Comparison of ENCODE assay signal across 20 cellular contexts in the genomic region with DNA sequence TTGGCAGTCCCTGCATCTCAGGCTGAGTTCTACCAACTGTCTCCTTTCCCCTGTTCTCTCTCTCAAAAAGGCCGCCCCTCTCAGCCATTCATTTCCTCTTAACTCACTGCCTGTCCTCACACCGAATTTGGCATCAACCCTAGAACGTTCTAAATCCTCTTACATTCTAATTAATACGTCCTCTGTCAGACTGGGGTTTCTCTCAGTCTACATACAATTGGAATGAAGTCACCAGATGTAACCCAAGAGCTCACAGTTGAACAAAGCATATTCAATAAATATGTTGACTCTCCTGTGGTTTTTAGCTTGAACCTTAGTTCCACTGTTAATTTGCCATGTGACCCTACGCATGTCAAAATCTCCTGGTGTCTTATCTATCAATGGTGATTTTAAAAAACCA.
DNase-seq lines count a peak whose midpoint lies in the region; ATAC-seq, FAIRE-seq and TF ChIP-seq lines count a peak whose summit lies in the region.
"Had no signal": no experiment of that assay in that cellular context is flagged by ENCODE, and none has a peak within 500 bp of the region (broad histone marks: within the 10 kb centered on the region; RNA-seq: fewer than 3 reads in every experiment).

No MANE protein-coding gene starts in this region.

- ATAC-seq in PC-3 = no peak
- ATAC-seq: heart right ventricle had no signal

- no peaks in the 10 kb centered on the region for H3F3A ChIP-seq in PC-3 (ENCODE audit: low read length, unreplicated experiment)

- no peaks in the 10 kb centered on the region for H3K79me2 ChIP-seq in PC-3 (ENCODE audit: low read length)

- H2AFZ ChIP-seq in PC-3 (ENCODE audit: low read length) = no peak overlapping the region

- H3K36me3 ChIP-seq in PC-3 (ENCODE audit: low read depth, low read length) = no peaks in the 10 kb centered on the region
- no peaks in the 10 kb centered on the region for H3K36me3 ChIP-seq in stomach
- H3K36me3 ChIP-seq: heart right ventricle, thoracic aorta had no signal

- DNase-seq in DMS79 treated with DMSO at 0.1 percent for 48 hours (lab: John Stamatoyannopoulos, UW) (peak; percentile 10), DMS79 (lab: John Stamatoyannopoulos, UW) (no peak), PC-3 (peak; percentile 63), epithelial cell of esophagus (ENCODE audit: low read depth) (peak; percentile 29), skeletal muscle cell (ENCODE audit: low read depth) (peak; percentile 76), GM19239 (ENCODE audit: insufficient read length, low spot score) (no peak), stomach (no peak)
- DNase-seq in stimulated activated naive CD4-positive, alpha-beta T cell (lab: John Stamatoyannopoulos, UW) = no peak
- DNase-seq: activated T-cell treated with anti-CD3 and anti-CD28 coated beads, Interleukin-2, amount 50 U/mL, for 24 hours; CD4-positive, alpha-beta memory T cell; endodermal cell; GF-D8; heart right ventricle; NCI-H1092; NCI-H226; occipital lobe; OCI-M1; stimulated activated CD4-positive, alpha-beta T cell treated with anti-CD3 and anti-CD28 coated beads, Interleukin-4, amount 100 ng/mL, for 1 hour had no signal

- WGBS in stomach, 5 donors = 52 to 71% (median 64%) methylated on average over 5 of the region's 5 CpGs

- H3K9me3 ChIP-seq in PC-3 (ENCODE audit: low read length) = no peaks in the 10 kb centered on the region
- peaks cover 0 to 14% (median 12%) of the 10 kb centered on the region in 4 donors for H3K9me3 ChIP-seq in stomach

- POLR2A ChIA-PET in PC-3 (lab: Charles Lee; ENCODE audit: unreplicated experiment) = no interaction called here

- H3K27ac ChIP-seq in PC-3 (ENCODE audit: low read length) = no peak overlapping the region
- no peak overlapping the region for H3K27ac ChIP-seq in stomach
- H3K27ac ChIP-seq: 22Rv1, heart right ventricle, thoracic aorta had no signal

- TF ChIP-seq POLR2A in stomach (IDR thresholded peaks at IDR 0.05) = no peak

- H3K4me3 ChIP-seq in PC-3 (ENCODE audit: low read length) (no peak overlapping the region), epithelial cell of esophagus (ENCODE audit: low read length) (no peak overlapping the region), skeletal muscle cell (ENCODE audit: low read depth, low read length) (no peak overlapping the region), stomach (no peak overlapping the region)
- H3K4me3 ChIP-seq: heart right ventricle, thoracic aorta had no signal

- no peak for TF ChIP-seq EP300 in stomach (IDR thresholded peaks at IDR 0.05)

- no peaks in the 10 kb centered on the region for H4K20me1 ChIP-seq in PC-3 (ENCODE audit: low read length)

- TF ChIP-seq CTCF in PC-3 (conservative IDR thresholded peaks at IDR 0.05; ENCODE audit: low read depth, low read length) = no peak
- TF ChIP-seq CTCF in epithelial cell of esophagus (IDR thresholded peaks at IDR 0.05; ENCODE audit: insufficient read depth, low read depth, low read length, missing control alignments) = no peak
- TF ChIP-seq CTCF in stomach (IDR thresholded peaks at IDR 0.05) = no peak

- no peak overlapping the region for H3K9ac ChIP-seq in PC-3 (ENCODE audit: low read length)

- CTCF ChIA-PET in PC-3 (lab: Charles Lee) = no interaction called here

- no peak for FAIRE-seq in GM19239 (lab: Jason Lieb, UNC)

- H3K9me2 ChIP-seq in PC-3 (replicated peaks; ENCODE audit: low read length) = no peaks in the 10 kb centered on the region

- H3K4me1 ChIP-seq in PC-3 (ENCODE audit: insufficient read depth, low read length) = peaks cover 6% of the 10 kb centered on the region; the same call in 1 of the 2 replicates
- peaks cover 0 to 15% (median 12%) of the 10 kb centered on the region in 4 donors for H3K4me1 ChIP-seq in stomach

- no TSS peak for BruUV-seq in PC-3 (replicated peaks; lab: Mats Ljungman, UMichigan)

- no peaks in the 10 kb centered on the region for H3K27me3 ChIP-seq in PC-3 (ENCODE audit: low read length)
- H3K27me3 ChIP-seq in stomach = no peaks in the 10 kb centered on the region
- H3K27me3 ChIP-seq: heart right ventricle had no signal

- intact Hi-C loops in PC-3 (cut with micrococcal nuclease) = no loop called here
- intact Hi-C loops in stomach (cut with DNase I; ENCODE audit: low total_unique reads) = no loop called here

- 0 out of 2 replicates have a peak overlapping the region, but pooled peaks have one; percentile 12 for H3K4me2 ChIP-seq in PC-3 (ENCODE audit: low read length)

Comparison
In these comparisons a context has a peak if more than half of its experiments do, and no peak if none do; other contexts are left out.
1. DNase-seq: peak in DMS79 treated with DMSO at 0.1 percent for 48 hours (single experiment), PC-3 (single experiment), epithelial cell of esophagus (single experiment) and skeletal muscle cell (single experiment); none in DMS79 (single experiment), GM19239 (single experiment), stomach (single experiment) and stimulated activated naive CD4-positive, alpha-beta T cell (0 of 6).